In the genomic region with DNA sequence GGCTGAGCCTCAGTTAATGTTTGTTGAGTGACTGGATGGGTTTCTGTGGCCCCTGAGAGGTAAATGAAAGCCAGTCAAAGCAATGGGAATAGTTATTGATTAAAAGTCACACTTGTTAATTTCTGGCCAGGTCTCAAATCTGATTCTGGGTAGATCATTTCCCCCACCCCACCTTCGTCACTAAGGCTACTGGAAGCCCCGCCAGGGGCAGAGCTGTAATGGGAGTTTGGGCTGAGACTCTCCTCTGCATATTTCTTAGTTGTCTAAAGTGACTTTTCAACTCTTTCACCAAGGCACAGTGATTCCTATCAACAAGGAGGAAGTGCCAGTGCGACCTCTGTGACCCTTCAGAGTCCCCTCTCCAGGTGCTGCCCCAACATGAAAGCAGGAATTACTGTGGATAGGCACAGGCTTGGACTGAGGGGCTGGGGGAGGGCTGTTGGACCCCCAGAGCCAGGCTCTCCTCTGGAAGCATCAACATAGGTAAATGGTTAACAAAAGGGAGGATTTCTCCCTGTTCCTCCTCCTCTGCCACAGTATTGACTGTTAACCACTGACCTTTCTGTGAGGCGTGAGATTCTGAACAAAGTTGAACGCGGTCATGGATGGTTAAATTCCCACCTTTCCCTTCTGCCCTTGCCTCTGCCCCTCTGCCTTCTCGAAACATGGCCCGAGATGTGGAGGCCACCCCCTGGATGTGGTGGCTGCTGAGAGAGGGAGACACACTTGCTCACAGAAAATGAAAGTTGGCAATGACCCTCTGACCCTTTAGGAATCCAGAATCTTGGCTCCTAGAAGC, we compare ENCODE assay signal across 16 cellular contexts. TPM values are rescaled to one million over a fixed set of nuclear protein-coding genes. Genes with fewer than 3 reads are reported as not detected.
"Had no signal": no experiment of that assay in that cellular context is flagged by ENCODE, and none has a peak within 500 bp of the region (broad histone marks: within the 10 kb centered on the region; RNA-seq: fewer than 3 reads in every experiment).

No MANE protein-coding gene starts in this region.

- H3K27ac ChIP-seq: adrenal gland, epithelial cell of prostate, left lung, neural progenitor cell, SJSA1, vagina had no signal

- H3K36me3 Mint-ChIP-seq: activated CD4-positive, alpha-beta memory T cell treated with anti-CD3 and anti-CD28 coated beads for 36 hours had no signal

- H3K9me3 Mint-ChIP-seq: activated CD4-positive, alpha-beta memory T cell treated with anti-CD3 and anti-CD28 coated beads for 36 hours; dendritic cell treated with granulocyte-macrophage colony-stimulating factor and Interleukin-4, amounts not matched to agents 40 ng/mL and 50 ng/mL, for 4 days; effector memory CD8-positive, alpha-beta T cell; neural progenitor cell; stimulated activated naive CD8-positive, alpha-beta T cell treated with anti-CD3 and anti-CD28 coated beads, Interleukin-15, amount 100 ng/mL, for 72 hours had no signal

- H3K27ac Mint-ChIP-seq: activated CD4-positive, alpha-beta memory T cell treated with anti-CD3 and anti-CD28 coated beads for 36 hours; dendritic cell treated with granulocyte-macrophage colony-stimulating factor and Interleukin-4, amounts not matched to agents 40 ng/mL and 50 ng/mL, for 4 days; effector memory CD8-positive, alpha-beta T cell; immature natural killer cell; neural progenitor cell; stimulated activated naive CD8-positive, alpha-beta T cell treated with anti-CD3 and anti-CD28 coated beads, Interleukin-15, amount 100 ng/mL, for 72 hours had no signal

- DNase-seq: activated CD4-positive, alpha-beta memory T cell treated with anti-CD3 and anti-CD28 coated beads for 36 hours; activated CD4-positive, CD25-positive, alpha-beta regulatory T cell treated with anti-CD3 and anti-CD28 coated beads, Interleukin-2, amount 50 U/mL, for 72 hours; activated CD8-positive, alpha-beta memory T cell treated with anti-CD3 and anti-CD28 coated beads, Interleukin-2, amount 50 U/mL, for 4 hours; activated naive CD4-positive, alpha-beta T cell treated with Interleukin-2 at 50 U/mL for 16 hours; adrenal gland; effector memory CD8-positive, alpha-beta T cell; immature natural killer cell; stimulated activated CD4-positive, alpha-beta T cell treated with anti-CD3 and anti-CD28 coated beads, Interleukin-4, amount 100 ng/mL, for 1 hour; stimulated activated naive CD8-positive, alpha-beta T cell treated with anti-CD3 and anti-CD28 coated beads, Interleukin-15, amount 100 ng/mL, for 72 hours; T-helper 9 cell had no signal

- H3K27me3 Mint-ChIP-seq: activated CD4-positive, alpha-beta memory T cell treated with anti-CD3 and anti-CD28 coated beads for 36 hours; effector memory CD8-positive, alpha-beta T cell; stimulated activated naive CD8-positive, alpha-beta T cell treated with anti-CD3 and anti-CD28 coated beads, Interleukin-15, amount 100 ng/mL, for 72 hours had no signal

- H3K4me2 ChIP-seq: neural progenitor cell had no signal

- H3K36me3 ChIP-seq: adrenal gland, left lung, neural progenitor cell, SJSA1, vagina had no signal

- H3K27me3 ChIP-seq: adrenal gland, left lung, neural progenitor cell, SJSA1, vagina had no signal

- H3K4me1 Mint-ChIP-seq: immature natural killer cell; stimulated activated naive CD8-positive, alpha-beta T cell treated with anti-CD3 and anti-CD28 coated beads, Interleukin-15, amount 100 ng/mL, for 72 hours had no signal

- H3K4me3 ChIP-seq: adrenal gland, left lung, neural progenitor cell, SJSA1, vagina had no signal

- H2AFZ ChIP-seq: neural progenitor cell had no signal

- H3K9ac ChIP-seq: neural progenitor cell had no signal

- H3K4me3 Mint-ChIP-seq: activated CD4-positive, alpha-beta memory T cell treated with anti-CD3 and anti-CD28 coated beads for 36 hours; dendritic cell treated with granulocyte-macrophage colony-stimulating factor and Interleukin-4, amounts not matched to agents 40 ng/mL and 50 ng/mL, for 4 days; effector memory CD8-positive, alpha-beta T cell; immature natural killer cell; neural progenitor cell; stimulated activated naive CD8-positive, alpha-beta T cell treated with anti-CD3 and anti-CD28 coated beads, Interleukin-15, amount 100 ng/mL, for 72 hours had no signal

- H3K4me1 ChIP-seq: adrenal gland, SJSA1, vagina had no signal

- H3K9me3 ChIP-seq: adrenal gland, left lung, SJSA1, vagina had no signal

RNA-seq across cellular contexts. Expression of a gene that starts 20.8 kb away (rescaled TPM):
- polyA plus RNA-seq: immature natural killer cell had no signal
